Comparison of ENCODE assay signal across 21 cellular contexts in the genomic region with DNA sequence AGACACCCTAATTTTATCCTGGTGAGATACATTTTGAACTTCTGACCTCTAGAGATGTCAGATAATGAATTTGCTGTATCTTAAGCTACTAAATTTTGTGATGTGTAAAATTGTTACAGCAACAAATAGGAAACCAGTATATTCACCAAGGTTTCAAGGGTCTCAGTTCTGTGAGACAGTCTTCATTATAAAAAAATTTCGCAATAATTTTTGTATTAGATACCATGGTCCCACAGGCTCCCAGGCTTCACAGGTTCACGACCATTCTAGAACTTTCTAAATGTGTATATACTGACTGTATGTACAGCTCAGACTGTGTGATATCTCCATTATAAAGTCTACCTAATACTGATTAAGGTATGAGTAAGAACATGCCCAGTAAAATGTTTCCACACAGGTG.
DNase-seq lines count a peak whose midpoint lies in the region; ATAC-seq, FAIRE-seq and TF ChIP-seq lines count a peak whose summit lies in the region.
"Had no signal": no experiment of that assay in that cellular context is flagged by ENCODE, and none has a peak within 500 bp of the region (broad histone marks: within the 10 kb centered on the region; RNA-seq: fewer than 3 reads in every experiment).

No MANE protein-coding gene starts in this region.

- intact Hi-C loops in IMR-90 (cut with micrococcal nuclease), result no loop called here

- H3K36me3 ChIP-seq in IMR-90 (ENCODE audit: control insufficient read depth, insufficient read depth, low read length) (no peaks in the 10 kb centered on the region), mesendoderm (ENCODE audit: control insufficient read depth, insufficient read depth, low read length) (no peaks in the 10 kb centered on the region)
- H3K36me3 ChIP-seq: BLaER1, HAP-1 had no signal

- H3K4me2 ChIP-seq in IMR-90 (ENCODE audit: low read depth, low read length) (no peak overlapping the region), mesendoderm (ENCODE audit: low read length) (no peak overlapping the region)
- H3K4me2 ChIP-seq: BLaER1, GM23338 had no signal

- peaks cover 14% of the 10 kb centered on the region for H3K4me1 Mint-ChIP-seq in WTC11
- H3K4me1 Mint-ChIP-seq: CD4-positive, CD25-positive, alpha-beta regulatory T cell had no signal

- H3K27me3 ChIP-seq in IMR-90 (ENCODE audit: control insufficient read depth, insufficient read depth, low read length) (no peaks in the 10 kb centered on the region), mesendoderm (ENCODE audit: insufficient read depth, low read length, poor library complexity) (no peaks in the 10 kb centered on the region)
- H3K27me3 ChIP-seq: BLaER1 had no signal

- in situ Hi-C loops in IMR-90 (cut with MboI; ENCODE audit: low sequenced_read_pairs), result no loop called here

- no peak overlapping the region for H4K91ac ChIP-seq in IMR-90 (ENCODE audit: insufficient read depth, low read depth, low read length)

- H2BK15ac ChIP-seq in IMR-90 (ENCODE audit: low read depth, low read length) (no peak overlapping the region), mesendoderm (replicated peaks; ENCODE audit: low read depth) (no peak overlapping the region)

- FAIRE-seq in GM12892 (lab: Jason Lieb, UNC), result peak; percentile 51
- FAIRE-seq: GM12878, GM18507, H54 had no signal

- no peak overlapping the region for H2BK20ac ChIP-seq in IMR-90 (ENCODE audit: low read depth, low read length)

- POLR2A ChIA-PET in IMR-90 (lab: Charles Lee; ENCODE audit: unreplicated experiment), result no interaction called here
- POLR2A ChIA-PET in WTC11 (lab: Charles Lee), result no interaction called here

- H4K8ac ChIP-seq in IMR-90 (ENCODE audit: low read depth in 2 of 2, low read length in 2 of 2) (no peak overlapping the region), mesendoderm (ENCODE audit: low read depth, low read length) (no peak overlapping the region)

- TF ChIP-seq POLR2A in GM12892 (IDR thresholded peaks at IDR 0.05; ENCODE audit: low read depth, low read length) (no peak), IMR-90 (IDR thresholded peaks at IDR 0.05; ENCODE audit: low read depth, low read length) (no peak)

- no peaks in the 10 kb centered on the region for H4K20me1 ChIP-seq in IMR-90 (ENCODE audit: insufficient read depth, low read length)
- H4K20me1 ChIP-seq: BLaER1 had no signal

- H3K4ac ChIP-seq in IMR-90 (ENCODE audit: low read depth, low read length), result no peak overlapping the region
- peak overlapping the region; percentile 36 for H3K4ac ChIP-seq in mesendoderm (ENCODE audit: low read depth, low read length)

- H2BK120ac ChIP-seq in IMR-90 (ENCODE audit: low read depth, low read length) (no peak overlapping the region), mesendoderm (ENCODE audit: low read depth, low read length) (no peak overlapping the region)

- H2AFZ ChIP-seq in IMR-90 (replicated peaks; ENCODE audit: low read length, poor library complexity), result no peak overlapping the region
- H2AFZ ChIP-seq: GM23338 had no signal

- H3K56ac ChIP-seq in IMR-90 (ENCODE audit: extremely low read depth, insufficient read depth, low read length) (no peak overlapping the region), mesendoderm (ENCODE audit: low read length) (no peak overlapping the region)

- H3K14ac ChIP-seq in IMR-90 (replicated peaks; ENCODE audit: low read depth, low read length), result no peak overlapping the region

- H3K4me3 Mint-ChIP-seq in WTC11, result no peak overlapping the region
- H3K4me3 Mint-ChIP-seq: CD4-positive, CD25-positive, alpha-beta regulatory T cell; CD8-positive, alpha-beta T cell; GM23338; HFFc6 had no signal

- H4K5ac ChIP-seq in IMR-90 (ENCODE audit: low read depth, low read length) (no peak overlapping the region), mesendoderm (ENCODE audit: low read length) (no peak overlapping the region)

- H2AK5ac ChIP-seq in IMR-90 (ENCODE audit: low read depth, low read length), result no peak overlapping the region
- H2AK5ac ChIP-seq in mesendoderm (ENCODE audit: low read length), result no peak overlapping the region

- no peaks in the 10 kb centered on the region for H3K79me2 ChIP-seq in mesendoderm (ENCODE audit: control insufficient read depth, insufficient read depth, low read length)

- H3K9me3 ChIP-seq in IMR-90 (ENCODE audit: control insufficient read depth, insufficient read depth, low read length), result no peaks in the 10 kb centered on the region
- H3K9me3 ChIP-seq: BLaER1, Caco-2, HAP-1 had no signal

- H3K18ac ChIP-seq in IMR-90 (ENCODE audit: low read depth, low read length), result no peak overlapping the region
- H3K18ac ChIP-seq in mesendoderm (ENCODE audit: low read length), result no peak overlapping the region

- H2BK5ac ChIP-seq in IMR-90 (ENCODE audit: low read depth, low read length, poor library complexity, severe bottlenecking) (no peak overlapping the region), mesendoderm (ENCODE audit: low read length) (no peak overlapping the region)

- H3K27ac ChIP-seq in IMR-90 (ENCODE audit: insufficient read depth, low read length) (no peak overlapping the region), mesendoderm (ENCODE audit: low read depth, low read length) (no peak overlapping the region)
- H3K27ac ChIP-seq: BLaER1, C4-2B had no signal

- H3K79me1 ChIP-seq in IMR-90 (ENCODE audit: low read depth in 1 of 2, low read length in 2 of 2) (no peaks in the 10 kb centered on the region; a peak in 1 of 4 replicates), mesendoderm (ENCODE audit: low read length) (no peaks in the 10 kb centered on the region)

- ATAC-seq in IMR-90 (ENCODE audit: low read depth), result no peak
- no peak for ATAC-seq in WTC11
- ATAC-seq in GM19351 (IDR thresholded peaks at IDR 0.05; ENCODE audit: unreplicated experiment), result no peak
- ATAC-seq: CD8-positive, alpha-beta T cell; GM12878; GM23338 had no signal

- CTCF ChIA-PET in IMR-90 (lab: Yijun Ruan, JAX) (no interaction called here), WTC11 (lab: Charles Lee) (no interaction called here)

- H3K9ac ChIP-seq in IMR-90 (ENCODE audit: low read depth, low read length) (no peak overlapping the region), mesendoderm (ENCODE audit: low read length) (no peak overlapping the region)
- H3K9ac ChIP-seq: BLaER1 had no signal

- no CpG with 5 or more reads among the region's 2 CpGs for WGBS in IMR-90 (ENCODE audit: extremely low coverage in 2 of 2, insufficient read length in 1 of 2), 2 experiments
- no CpG with 5 or more reads among the region's 2 CpGs for WGBS in mesendoderm (ENCODE audit: extremely low coverage, insufficient coverage, low lambda C conversion rate)

- H3K23ac ChIP-seq in IMR-90 (ENCODE audit: low read depth, low read length) (no peak overlapping the region), mesendoderm (ENCODE audit: low read length) (no peak overlapping the region)

- H3K27ac Mint-ChIP-seq in WTC11, result 0 out of 2 replicates have a peak overlapping the region, but pooled peaks have one; percentile 4
- H3K27ac Mint-ChIP-seq: CD4-positive, CD25-positive, alpha-beta regulatory T cell; CD8-positive, alpha-beta T cell; GM23338; HFFc6 had no signal

- BruUV-seq in IMR-90 (replicated peaks; lab: Mats Ljungman, UMichigan), result no TSS peak

- no peaks in the 10 kb centered on the region for H3K9me3 Mint-ChIP-seq in WTC11
- H3K9me3 Mint-ChIP-seq: GM23338 had no signal

- TF ChIP-seq RAD21 in IMR-90 (IDR thresholded peaks at IDR 0.05; ENCODE audit: low read length), result no peak

- H3K27me3 Mint-ChIP-seq in WTC11 (ENCODE audit: low read depth), result no peaks in the 10 kb centered on the region
- H3K27me3 Mint-ChIP-seq: CD4-positive, CD25-positive, alpha-beta regulatory T cell had no signal

- H3K4me3 ChIP-seq in IMR-90 (ENCODE audit: insufficient read depth, low read depth, low read length), result no peak overlapping the region
- H3K4me3 ChIP-seq in mesendoderm (ENCODE audit: low read length), result no peak overlapping the region
- H3K4me3 ChIP-seq: BLaER1, GM12878, GM23338, HAP-1 had no signal

- DNase-seq in GM12892 (ENCODE audit: insufficient read length) (no peak), IMR-90 (no peak), WTC11 (ENCODE audit: low spot score) (no peak), mesendoderm (no peak), DMS79 (lab: John Stamatoyannopoulos, UW) (no peak)
- no peak for DNase-seq in stimulated activated CD4-positive, alpha-beta T cell treated with anti-CD3 and anti-CD28 coated beads, Interleukin-2, amount 100 ng/mL, for 24 hours
- DNase-seq: Caco-2; CD4-positive, CD25-positive, alpha-beta regulatory T cell; CD8-positive, alpha-beta T cell; DMS153; EL; GDM1; HFFc6 had no signal

- H3K4me1 ChIP-seq in IMR-90 (ENCODE audit: control insufficient read depth, insufficient read depth, low read length) (no peaks in the 10 kb centered on the region), mesendoderm (ENCODE audit: control insufficient read depth, low read depth, low read length) (no peaks in the 10 kb centered on the region)
- H3K4me1 ChIP-seq: BLaER1, HAP-1 had no signal

- H3K36me3 Mint-ChIP-seq in WTC11, result no peaks in the 10 kb centered on the region
- H3K36me3 Mint-ChIP-seq: CD4-positive, CD25-positive, alpha-beta regulatory T cell; CD8-positive, alpha-beta T cell had no signal

- no peak overlapping the region for H2AK9ac ChIP-seq in IMR-90 (replicated peaks; ENCODE audit: low read depth, low read length, poor library complexity)

- H3K9me1 ChIP-seq in IMR-90 (ENCODE audit: insufficient read depth, low read length), result no peaks in the 10 kb centered on the region

- TF ChIP-seq CTCF in IMR-90 (conservative IDR thresholded peaks at IDR 0.05; ENCODE audit: low read depth, low read length), result no peak
- no peak for TF ChIP-seq CTCF in WTC11 (IDR thresholded peaks at IDR 0.05)

- dilution Hi-C loops in IMR-90 (cut with HindIII; ENCODE audit: low sequenced_read_pairs, unreplicated experiment), result no loop called here

TF ChIP-seq in IMR-90, 13 proteins besides CTCF, POLR2A, EP300 and RAD21:
- no peak for TF ChIP-seq MXI1 (IDR thresholded peaks at IDR 0.05; ENCODE audit: borderline replicate concordance, low read depth, low read length)
- peak; percentile 77 for TF ChIP-seq CEBPB (IDR thresholded peaks at IDR 0.05; ENCODE audit: low read depth, low read length)
- TF ChIP-seq RFX5 (IDR thresholded peaks at IDR 0.05; ENCODE audit: low read depth, low read length), result no peak
- TF ChIP-seq MAZ (IDR thresholded peaks at IDR 0.05; ENCODE audit: borderline replicate concordance, low read depth, low read length), result no peak

TF ChIP-seq in WTC11, 78 proteins besides CTCF, POLR2A, EP300 and RAD21 (continues in another document):
- TF ChIP-seq NR2C2 (CRISPR knock-in tag; IDR thresholded peaks at IDR 0.05) (no peak), ZNF423 (CRISPR knock-in tag; IDR thresholded peaks at IDR 0.05) (no peak)
